10 cellular contexts compared by ENCODE assay signal in the genomic region with DNA sequence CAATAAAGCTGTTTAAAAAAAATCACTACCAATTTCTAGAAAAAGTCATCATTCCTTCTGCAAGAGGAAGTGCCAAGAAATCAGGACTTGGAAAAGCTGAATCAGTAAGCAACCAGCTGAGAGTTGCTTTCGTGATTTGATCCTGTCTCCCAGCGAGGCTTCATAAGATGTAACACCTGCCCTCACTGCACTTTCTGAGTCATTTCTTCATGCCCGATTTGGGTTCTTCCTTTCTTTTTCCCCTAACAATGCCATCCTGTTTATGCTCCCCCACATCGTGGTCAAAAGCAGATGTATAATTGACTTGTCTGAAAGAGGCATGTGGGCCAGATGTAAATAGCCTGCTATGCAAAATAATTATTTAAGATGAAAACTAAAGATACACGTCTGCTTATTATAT. TPM values are rescaled to one million over a fixed set of nuclear protein-coding genes. Genes with fewer than 3 reads are reported as not detected.
A peak's percentile ranks its signal among the peaks of the same experiment; 100 is the strongest.
DNase-seq lines count a peak whose midpoint lies in the region; ATAC-seq and TF ChIP-seq lines count a peak whose summit lies in the region.
"Had no signal": no experiment of that assay in that cellular context is flagged by ENCODE, and none has a peak within 500 bp of the region (broad histone marks: within the 10 kb centered on the region; RNA-seq: fewer than 3 reads in every experiment).

No MANE protein-coding gene starts in this region.

- 54 to 60% methylated on average over 4 to 5 of the region's 5 CpGs for WGBS in gastroesophageal sphincter (ENCODE audit: low coverage in 1 of 2), 2 donors

- H3K9me3 ChIP-seq in gastroesophageal sphincter (no peaks in the 10 kb centered on the region), WERI-Rb-1 (ENCODE audit: severe bottlenecking) (no peaks in the 10 kb centered on the region)
- H3K9me3 ChIP-seq: A549 had no signal

- peak; percentile 85 for ATAC-seq in activated CD4-positive, alpha-beta T cell treated with anti-CD3 and anti-CD28 coated beads for 36 hours
- ATAC-seq in HG03066 (IDR thresholded peaks at IDR 0.05; ENCODE audit: low read depth, unreplicated experiment) (peak; percentile 50), gastroesophageal sphincter (no peak)
- ATAC-seq in activated T-helper 17 cell treated with anti-CD3 and anti-CD28 coated beads, Interleukin-2, amount 50 U/mL, for 72 hours (replicated peaks), result peak; percentile 88
- ATAC-seq: A549 had no signal

- peak; percentile 69 for DNase-seq in activated CD4-positive, alpha-beta T cell treated with anti-CD3 and anti-CD28 coated beads for 36 hours
- DNase-seq in activated CD4-positive, alpha-beta T cell treated with anti-CD3 and anti-CD28 coated beads, Interleukin-2, amount 50 U/mL, for 1 hour, result no peak
- peak in 2 of 3 experiments; percentile 24 to 25 for DNase-seq in stimulated activated CD4-positive, alpha-beta T cell treated with anti-CD3 and anti-CD28 coated beads, TNF-alpha, amount 100 ng/mL, for 24 hours (ENCODE audit: low read depth in 3 of 3)
- no peak for DNase-seq in endothelial cell (ENCODE audit: low spot score)
- no peak for DNase-seq in WERI-Rb-1
- DNase-seq: erythroblast had no signal

- no peaks in the 10 kb centered on the region for H3K4me1 ChIP-seq in gastroesophageal sphincter
- H3K4me1 ChIP-seq: A549 had no signal

- H3K4me3 ChIP-seq in gastroesophageal sphincter, result no peak overlapping the region
- no peak overlapping the region for H3K4me3 ChIP-seq in WERI-Rb-1 (ENCODE audit: low read depth, low read length)
- H3K4me3 ChIP-seq: A549 had no signal

- TF ChIP-seq CTCF in gastroesophageal sphincter (IDR thresholded peaks at IDR 0.05) (no peak), endothelial cell (IDR thresholded peaks at IDR 0.05; ENCODE audit: unreplicated experiment) (no peak), WERI-Rb-1 (IDR thresholded peaks at IDR 0.05; ENCODE audit: low read depth, low read length) (no peak)

- no peaks in the 10 kb centered on the region for H3K27me3 ChIP-seq in gastroesophageal sphincter
- H3K27me3 ChIP-seq in WERI-Rb-1 (ENCODE audit: insufficient read depth, low read depth, severe bottlenecking), result no peaks in the 10 kb centered on the region

- H3K4me3 Mint-ChIP-seq in activated CD4-positive, alpha-beta T cell treated with anti-CD3 and anti-CD28 coated beads for 36 hours, result peak overlapping the region; percentile 72
- H3K4me3 Mint-ChIP-seq in activated T-helper 17 cell treated with anti-CD3 and anti-CD28 coated beads, Interleukin-2, amount 50 U/mL, for 72 hours, result peak overlapping the region; percentile 68
- no peak overlapping the region for H3K4me3 Mint-ChIP-seq in endothelial cell (ENCODE audit: unreplicated experiment)

- intact Hi-C loops in activated CD4-positive, alpha-beta T cell treated with anti-CD3 and anti-CD28 coated beads for 36 hours (cut with DNase I, micrococcal nuclease), result loop anchor here (1.0 to 2.0 kb wide), 9 partner anchors 15 to 255 kb away; no protein-coding TSS in a partner anchor

- H3K9me3 Mint-ChIP-seq in activated CD4-positive, alpha-beta T cell treated with anti-CD3 and anti-CD28 coated beads for 36 hours (ENCODE audit: low read depth), result peaks cover 2% of the 10 kb centered on the region
- H3K9me3 Mint-ChIP-seq in activated T-helper 17 cell treated with anti-CD3 and anti-CD28 coated beads, Interleukin-2, amount 50 U/mL, for 72 hours, result no peaks in the 10 kb centered on the region
- H3K9me3 Mint-ChIP-seq in endothelial cell (ENCODE audit: unreplicated experiment), result no peaks in the 10 kb centered on the region

- TF ChIP-seq EP300 in gastroesophageal sphincter (IDR thresholded peaks at IDR 0.05), result no peak

- POLR2A ChIA-PET in activated CD4-positive, alpha-beta T cell treated with anti-CD3 and anti-CD28 coated beads for 36 hours (lab: Charles Lee), result interaction anchor here (0.6 to 0.9 kb wide), 3 partner anchors 15 to 199 kb away, joined by 3 to 11 read pairs (median 4); no protein-coding TSS in a partner anchor

- no peak for TF ChIP-seq POLR2A in gastroesophageal sphincter (IDR thresholded peaks at IDR 0.05)

- CTCF ChIA-PET in activated CD4-positive, alpha-beta T cell treated with anti-CD3 and anti-CD28 coated beads for 36 hours (lab: Charles Lee), result interaction anchor here (0.6 to 4.9 kb wide), 18 partner anchors 8 to 309 kb away, joined by 3 to 30 read pairs (median 5); no protein-coding TSS in a partner anchor

- peaks cover 88% of the 10 kb centered on the region for H3K4me1 Mint-ChIP-seq in activated CD4-positive, alpha-beta T cell treated with anti-CD3 and anti-CD28 coated beads for 36 hours
- peaks cover 64% of the 10 kb centered on the region for H3K4me1 Mint-ChIP-seq in activated T-helper 17 cell treated with anti-CD3 and anti-CD28 coated beads, Interleukin-2, amount 50 U/mL, for 72 hours
- no peaks in the 10 kb centered on the region for H3K4me1 Mint-ChIP-seq in endothelial cell (ENCODE audit: unreplicated experiment)

- H3K27ac Mint-ChIP-seq in activated CD4-positive, alpha-beta T cell treated with anti-CD3 and anti-CD28 coated beads for 36 hours, result peak overlapping the region; percentile 100
- H3K27ac Mint-ChIP-seq in activated T-helper 17 cell treated with anti-CD3 and anti-CD28 coated beads, Interleukin-2, amount 50 U/mL, for 72 hours, result peak overlapping the region; percentile 92
- H3K27ac Mint-ChIP-seq in endothelial cell (ENCODE audit: unreplicated experiment), result no peak overlapping the region

- H3K36me3 ChIP-seq in gastroesophageal sphincter (no peaks in the 10 kb centered on the region), WERI-Rb-1 (no peaks in the 10 kb centered on the region)

- H3K36me3 Mint-ChIP-seq in activated CD4-positive, alpha-beta T cell treated with anti-CD3 and anti-CD28 coated beads for 36 hours (ENCODE audit: low read depth), result peaks cover 38% of the 10 kb centered on the region
- peaks cover 70% of the 10 kb centered on the region for H3K36me3 Mint-ChIP-seq in activated T-helper 17 cell treated with anti-CD3 and anti-CD28 coated beads, Interleukin-2, amount 50 U/mL, for 72 hours (ENCODE audit: low read depth)
- no peaks in the 10 kb centered on the region for H3K36me3 Mint-ChIP-seq in endothelial cell (ENCODE audit: low read depth, unreplicated experiment)

- H3K27ac ChIP-seq in gastroesophageal sphincter (no peak overlapping the region), WERI-Rb-1 (no peak overlapping the region)
- H3K27ac ChIP-seq: A549 had no signal

- H3K27me3 Mint-ChIP-seq in activated CD4-positive, alpha-beta T cell treated with anti-CD3 and anti-CD28 coated beads for 36 hours, result no peaks in the 10 kb centered on the region
- H3K27me3 Mint-ChIP-seq in activated T-helper 17 cell treated with anti-CD3 and anti-CD28 coated beads, Interleukin-2, amount 50 U/mL, for 72 hours, result no peaks in the 10 kb centered on the region
- no peaks in the 10 kb centered on the region for H3K27me3 Mint-ChIP-seq in endothelial cell (ENCODE audit: unreplicated experiment)

RNA-seq across cellular contexts. Expression of a gene that starts 52.1 kb away (rescaled TPM):
- total RNA-seq in activated CD4-positive, alpha-beta T cell treated with anti-CD3 and anti-CD28 coated beads for 36 hours, result 10 to 100 TPM; 60.0 to 67.0 TPM
- 100 to 1,000 TPM in 1 of 2 donors, 10 to 100 TPM in 1; 47.5 to 113 TPM for total RNA-seq in activated T-helper 17 cell treated with anti-CD3 and anti-CD28 coated beads, Interleukin-2, amount 50 U/mL, for 72 hours
- total RNA-seq in gastroesophageal sphincter (10 to 100 TPM in 1 of 4 donors, 1 to 10 TPM in 3; 1.7 to 14.9 (median 4.2) TPM), endothelial cell (ENCODE audit: unreplicated experiment) (1.1 TPM)

Comparison
In these comparisons a context has a peak if more than half of its experiments do, and no peak if none do; other contexts are left out.
1. DNase-seq: peak in activated CD4-positive, alpha-beta T cell treated with anti-CD3 and anti-CD28 coated beads for 36 hours (single experiment) and stimulated activated CD4-positive, alpha-beta T cell treated with anti-CD3 and anti-CD28 coated beads, TNF-alpha, amount 100 ng/mL, for 24 hours (2 of 3); none in activated CD4-positive, alpha-beta T cell treated with anti-CD3 and anti-CD28 coated beads, Interleukin-2, amount 50 U/mL, for 1 hour (single experiment), endothelial cell (single experiment) and WERI-Rb-1 (single experiment).